ENCODE assay signal across 14 cellular contexts in the genomic region with DNA sequence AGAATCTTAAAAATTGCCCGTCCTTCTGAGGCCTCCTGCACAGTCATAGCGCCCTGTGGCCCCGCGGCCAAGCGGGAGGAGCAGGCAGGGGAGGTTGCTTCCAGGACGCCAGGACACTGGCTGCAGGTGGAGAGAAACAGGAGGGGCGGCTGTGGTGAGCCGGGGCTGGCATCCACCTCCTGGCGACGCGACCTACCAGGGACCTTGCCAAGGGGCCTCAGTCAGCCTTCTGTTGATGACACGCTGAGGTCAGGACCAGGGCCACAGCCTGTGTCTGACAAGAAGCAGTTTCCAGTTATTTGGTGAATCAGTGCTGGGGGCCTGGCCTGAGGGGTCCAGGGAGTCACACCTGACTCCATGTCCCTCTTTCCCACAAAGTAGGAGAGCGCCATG. TPM values are rescaled to one million over a fixed set of nuclear protein-coding genes. Genes with fewer than 3 reads are reported as not detected.
DNase-seq lines count a peak whose midpoint lies in the region; ATAC-seq and TF ChIP-seq lines count a peak whose summit lies in the region.
"Had no signal": no experiment of that assay in that cellular context is flagged by ENCODE, and none has a peak within 500 bp of the region (broad histone marks: within the 10 kb centered on the region; RNA-seq: fewer than 3 reads in every experiment).

No MANE protein-coding gene starts in this region.

- H3K4me1 Mint-ChIP-seq in GM23338 (peaks cover 19% of the 10 kb centered on the region; the same call in 2 of the 3 replicates), brain (peaks cover 44% of the 10 kb centered on the region)
- H3K4me1 Mint-ChIP-seq in stimulated activated memory B cell treated with anti-CD40 and anti-IgM and Interleukin-4, amounts not matched to agents 10 μg/mL and 1 μg/mL and 100 μg/mL, for 72 hours = peaks cover 63% of the 10 kb centered on the region

- no peak overlapping the region for H3K4me2 ChIP-seq in GM23338

- H3K4me1 ChIP-seq in GM23338 (ENCODE audit: insufficient read depth) (peaks cover 21% of the 10 kb centered on the region), lower lobe of right lung (peaks cover 44% of the 10 kb centered on the region)

- H3K27me3 ChIP-seq in GM23338 (ENCODE audit: insufficient read depth) (no peaks in the 10 kb centered on the region), lower lobe of right lung (ENCODE audit: low read depth) (no peaks in the 10 kb centered on the region)
- H3K27me3 ChIP-seq: right lobe of liver had no signal

- H3K4me3 Mint-ChIP-seq in GM23338 (no peak overlapping the region), brain (no peak overlapping the region)
- no peak overlapping the region for H3K4me3 Mint-ChIP-seq in stimulated activated memory B cell treated with anti-CD40 and anti-IgM and Interleukin-4, amounts not matched to agents 10 μg/mL and 1 μg/mL and 100 μg/mL, for 72 hours
- H3K4me3 Mint-ChIP-seq: activated naive CD4-positive, alpha-beta T cell treated with anti-CD3 and anti-CD28 coated beads for 36 hours had no signal

- H3K4me3 ChIP-seq in GM23338 (no peak overlapping the region), lower lobe of right lung (no peak overlapping the region)
- H3K4me3 ChIP-seq: right lobe of liver had no signal

- H3K27ac ChIP-seq in GM23338 (ENCODE audit: low read depth) (no peak overlapping the region; the same call in 1 of the 2 replicates), lower lobe of right lung (peak overlapping the region; percentile 73)

- intact Hi-C loops in lower lobe of right lung (cut with DNase I) = no loop called here

- H3K27me3 Mint-ChIP-seq in GM23338 (ENCODE audit: insufficient read depth, low read depth, poor library complexity) = peaks cover 12% of the 10 kb centered on the region
- H3K27me3 Mint-ChIP-seq in brain = no peaks in the 10 kb centered on the region
- no peaks in the 10 kb centered on the region for H3K27me3 Mint-ChIP-seq in stimulated activated memory B cell treated with anti-CD40 and anti-IgM and Interleukin-4, amounts not matched to agents 10 μg/mL and 1 μg/mL and 100 μg/mL, for 72 hours

- no peaks in the 10 kb centered on the region for H3K79me2 ChIP-seq in GM23338 (replicated peaks; ENCODE audit: insufficient read depth)

- H3K9me3 Mint-ChIP-seq in GM23338 = no peaks in the 10 kb centered on the region
- H3K9me3 Mint-ChIP-seq in brain = no peaks in the 10 kb centered on the region
- H3K9me3 Mint-ChIP-seq in stimulated activated memory B cell treated with anti-CD40 and anti-IgM and Interleukin-4, amounts not matched to agents 10 μg/mL and 1 μg/mL and 100 μg/mL, for 72 hours = no peaks in the 10 kb centered on the region
- H3K9me3 Mint-ChIP-seq: activated naive CD4-positive, alpha-beta T cell treated with anti-CD3 and anti-CD28 coated beads for 36 hours had no signal

- H3K36me3 Mint-ChIP-seq in GM23338 (ENCODE audit: low read depth) (no peaks in the 10 kb centered on the region; the same call in 2 of the 3 replicates), brain (no peaks in the 10 kb centered on the region)
- H3K36me3 Mint-ChIP-seq in stimulated activated memory B cell treated with anti-CD40 and anti-IgM and Interleukin-4, amounts not matched to agents 10 μg/mL and 1 μg/mL and 100 μg/mL, for 72 hours = no peaks in the 10 kb centered on the region

- H3K36me3 ChIP-seq in GM23338 (ENCODE audit: insufficient read depth) (no peaks in the 10 kb centered on the region), lower lobe of right lung (no peaks in the 10 kb centered on the region)
- H3K36me3 ChIP-seq: right lobe of liver had no signal

- no peak for ATAC-seq in GM23338
- no peak for ATAC-seq in lower lobe of right lung
- ATAC-seq in stimulated activated memory B cell treated with anti-CD40 and anti-IgM and Interleukin-4, amounts not matched to agents 10 μg/mL and 1 μg/mL and 100 μg/mL, for 72 hours = no peak
- no peak for ATAC-seq in HG03139 (IDR thresholded peaks at IDR 0.05; ENCODE audit: unreplicated experiment)
- ATAC-seq: right lobe of liver had no signal

- H4K20me1 ChIP-seq in GM23338 (replicated peaks; ENCODE audit: insufficient read depth) = no peaks in the 10 kb centered on the region

- H2AFZ ChIP-seq in GM23338 = peak overlapping the region; percentile 81; the same call in 1 of the 2 replicates

- H3F3A ChIP-seq in GM23338 (replicated peaks; ENCODE audit: low read depth) = peaks cover 13% of the 10 kb centered on the region; the same call in 1 of the 2 replicates

- TF ChIP-seq CTCF in GM23338 (conservative IDR thresholded peaks at IDR 0.05; ENCODE audit: low read depth in 2 of 2) (no peak), brain (conservative IDR thresholded peaks at IDR 0.05) (no peak), lower lobe of right lung (IDR thresholded peaks at IDR 0.05) (no peak)

- no peak for DNase-seq in GM23338 (ENCODE audit: low spot score)
- DNase-seq in lower lobe of right lung = no peak
- no peak for DNase-seq in SW 1271 (lab: John Stamatoyannopoulos, UW)
- DNase-seq in NCI-H146 treated with DMSO at 0.1 percent for 48 hours (lab: John Stamatoyannopoulos, UW; ENCODE audit: unreplicated experiment) = no peak
- DNase-seq in pons (ENCODE audit: low spot score) = no peak
- DNase-seq: activated CD4-positive, alpha-beta T cell treated with anti-CD3 and anti-CD28 coated beads, Interleukin-2, amount 50 U/mL, for 1 hour; activated naive CD4-positive, alpha-beta T cell treated with anti-CD3 and anti-CD28 coated beads for 36 hours; mesendoderm; NCI-H187 treated with DMSO at 0.1 percent for 48 hours; T-helper 1 cell had no signal

- no peaks in the 10 kb centered on the region for H3K9me2 ChIP-seq in GM23338 (ENCODE audit: insufficient read depth)

- H3K9me3 ChIP-seq in lower lobe of right lung = no peaks in the 10 kb centered on the region
- H3K9me3 ChIP-seq: right lobe of liver had no signal

- no peak overlapping the region for H3K27ac Mint-ChIP-seq in GM23338
- H3K27ac Mint-ChIP-seq in brain = peak overlapping the region in 4 of 5 experiments; percentile 65 to 90 (median 69)
- H3K27ac Mint-ChIP-seq in stimulated activated memory B cell treated with anti-CD40 and anti-IgM and Interleukin-4, amounts not matched to agents 10 μg/mL and 1 μg/mL and 100 μg/mL, for 72 hours = peak overlapping the region; percentile 49
- H3K27ac Mint-ChIP-seq: activated naive CD4-positive, alpha-beta T cell treated with anti-CD3 and anti-CD28 coated beads for 36 hours had no signal

TF ChIP-seq in GM23338, 12 proteins besides CTCF, POLR2A, EP300 and RAD21 (continues in another document):
- TF ChIP-seq JUNB (IDR thresholded peaks at IDR 0.05; ENCODE audit: unreplicated experiment) = no peak
- TF ChIP-seq, protein P1, sequence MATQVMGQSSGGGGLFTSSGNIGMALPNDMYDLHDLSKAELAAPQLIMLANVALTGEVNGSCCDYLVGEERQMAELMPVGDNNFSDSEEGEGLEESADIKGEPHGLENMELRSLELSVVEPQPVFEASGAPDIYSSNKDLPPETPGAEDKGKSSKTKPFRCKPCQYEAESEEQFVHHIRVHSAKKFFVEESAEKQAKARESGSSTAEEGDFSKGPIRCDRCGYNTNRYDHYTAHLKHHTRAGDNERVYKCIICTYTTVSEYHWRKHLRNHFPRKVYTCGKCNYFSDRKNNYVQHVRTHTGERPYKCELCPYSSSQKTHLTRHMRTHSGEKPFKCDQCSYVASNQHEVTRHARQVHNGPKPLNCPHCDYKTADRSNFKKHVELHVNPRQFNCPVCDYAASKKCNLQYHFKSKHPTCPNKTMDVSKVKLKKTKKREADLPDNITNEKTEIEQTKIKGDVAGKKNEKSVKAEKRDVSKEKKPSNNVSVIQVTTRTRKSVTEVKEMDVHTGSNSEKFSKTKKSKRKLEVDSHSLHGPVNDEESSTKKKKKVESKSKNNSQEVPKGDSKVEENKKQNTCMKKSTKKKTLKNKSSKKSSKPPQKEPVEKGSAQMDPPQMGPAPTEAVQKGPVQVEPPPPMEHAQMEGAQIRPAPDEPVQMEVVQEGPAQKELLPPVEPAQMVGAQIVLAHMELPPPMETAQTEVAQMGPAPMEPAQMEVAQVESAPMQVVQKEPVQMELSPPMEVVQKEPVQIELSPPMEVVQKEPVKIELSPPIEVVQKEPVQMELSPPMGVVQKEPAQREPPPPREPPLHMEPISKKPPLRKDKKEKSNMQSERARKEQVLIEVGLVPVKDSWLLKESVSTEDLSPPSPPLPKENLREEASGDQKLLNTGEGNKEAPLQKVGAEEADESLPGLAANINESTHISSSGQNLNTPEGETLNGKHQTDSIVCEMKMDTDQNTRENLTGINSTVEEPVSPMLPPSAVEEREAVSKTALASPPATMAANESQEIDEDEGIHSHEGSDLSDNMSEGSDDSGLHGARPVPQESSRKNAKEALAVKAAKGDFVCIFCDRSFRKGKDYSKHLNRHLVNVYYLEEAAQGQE (IDR thresholded peaks at IDR 0.05; ENCODE audit: unreplicated experiment) = no peak
- TF ChIP-seq CREB1 (CRISPR knock-in tag; IDR thresholded peaks at IDR 0.05; ENCODE audit: low read depth) = no peak
- TF ChIP-seq NANOG (IDR thresholded peaks at IDR 0.05; ENCODE audit: borderline replicate concordance) = no peak
- no peak for TF ChIP-seq EZH2phosphoT487 (IDR thresholded peaks at IDR 0.05; ENCODE audit: unreplicated experiment)
- no peak for TF ChIP-seq EZH2 (IDR thresholded peaks at IDR 0.05; ENCODE audit: low read depth, unreplicated experiment)

RNA-seq across cellular contexts. Expression of a gene that starts 13.3 kb away (rescaled TPM):
- total RNA-seq in GM23338 (2014; rRNA removed; shearing (Covaris generic)) = 123 and 159 TPM in 2 replicates
- polyA plus RNA-seq in GM23338 (2016; fragmentation: Nextera tagmentation; extraction: Ambion mirVana) = 71.0 and 106 TPM in 2 replicates
- polyA plus RNA-seq in brain (ENCODE audit: insufficient read depth, low read depth, low replicate concordance) = 64.7 TPM
- 268 TPM for total RNA-seq in lower lobe of right lung

RNA-seq across cellular contexts. Expression of a gene that starts 31.7 kb away (rescaled TPM):
- total RNA-seq in GM23338 (2014; rRNA removed; shearing (Covaris generic)) = 5.9 and 9.4 TPM in 2 replicates
- polyA plus RNA-seq in GM23338 (2016; fragmentation: Nextera tagmentation; extraction: Ambion mirVana) (2.9 TPM in 2 replicates), brain (ENCODE audit: insufficient read depth, low read depth, low replicate concordance) (40.1 TPM)
- total RNA-seq in lower lobe of right lung = 69.2 TPM

RNA-seq across cellular contexts. Expression of a gene that starts 32.3 kb away (rescaled TPM):
- total RNA-seq in GM23338 (2014; rRNA removed; shearing (Covaris generic)) = 2.2 and 2.6 TPM in 2 replicates
- polyA plus RNA-seq in GM23338 (2016; fragmentation: Nextera tagmentation; extraction: Ambion mirVana) = 0.57 and 0.82 TPM in 2 replicates
- 11.8 TPM for polyA plus RNA-seq in brain (ENCODE audit: insufficient read depth, low read depth, low replicate concordance)
- 7.4 TPM for total RNA-seq in lower lobe of right lung

RNA-seq across cellular contexts. Expression of a gene that starts 48.9 kb away (rescaled TPM):
- total RNA-seq in GM23338 (2014; rRNA removed; shearing (Covaris generic)) = 106 and 130 TPM in 2 replicates
- polyA plus RNA-seq in GM23338 (2016; fragmentation: Nextera tagmentation; extraction: Ambion mirVana) (23.8 and 27.2 TPM in 2 replicates), brain (ENCODE audit: insufficient read depth, low read depth, low replicate concordance) (195 TPM)
- 62.0 TPM for total RNA-seq in lower lobe of right lung
